ENCODE assay signal across 7 cellular contexts in the genomic region with DNA sequence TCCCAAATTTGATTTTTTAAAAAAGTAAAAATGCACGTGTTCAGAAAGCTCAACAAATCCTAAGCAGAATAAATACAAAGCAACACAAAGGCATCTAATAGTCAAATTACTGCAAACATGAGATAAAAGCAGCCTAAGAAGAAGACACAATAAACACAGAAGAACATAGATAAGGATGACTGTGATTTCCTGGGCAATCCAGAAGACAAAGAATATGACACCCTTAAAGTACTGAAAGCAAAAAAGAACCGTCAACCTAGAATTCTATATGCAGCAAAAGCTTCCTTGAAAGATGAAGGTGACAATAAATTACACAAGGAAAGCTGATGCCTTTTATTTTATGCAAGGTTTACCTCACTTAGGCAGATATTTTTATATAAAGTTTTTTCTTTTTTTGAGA.
"Had no signal": no experiment of that assay in that cellular context is flagged by ENCODE, and none has a peak within 500 bp of the region (broad histone marks: within the 10 kb centered on the region; RNA-seq: fewer than 3 reads in every experiment).

No MANE protein-coding gene starts in this region.

- ATAC-seq: HCT116 had no signal

- DNase-seq: GM23248, GOT3, H7, IMR-90, Karpas-422, KBM-7 had no signal
